In genomic region chr2:224426650-224427049, GRCh38 we compare ENCODE assay signal across 23 cellular contexts. TPM values are rescaled to one million over a fixed set of nuclear protein-coding genes. Genes with fewer than 3 reads are reported as not detected.
"Had no signal": no experiment of that assay in that cellular context is flagged by ENCODE, and none has a peak within 500 bp of the region (broad histone marks: within the 10 kb centered on the region; RNA-seq: fewer than 3 reads in every experiment).

No MANE protein-coding gene starts in this region.

- ATAC-seq: activated naive CD4-positive, alpha-beta T cell treated with anti-CD3 and anti-CD28 coated beads, Interleukin-2, amount 50 U/mL, for 72 hours; activated T-cell treated with anti-CD3 and anti-CD28 coated beads, Interleukin-2, amount 50 U/mL, for 72 hours; gastroesophageal sphincter; left colon; natural killer cell; right lobe of liver; stimulated activated naive CD8-positive, alpha-beta T cell treated with anti-CD3 and anti-CD28 coated beads, Interleukin-15, Interleukin-2, amounts not matched to agents 100 U/mL and 50 U/mL, for 24 hours had no signal

- H3K4me3 ChIP-seq: breast epithelium, gastroesophageal sphincter, neural progenitor cell, right lobe of liver, testis, transverse colon had no signal

- H3K36me3 ChIP-seq: breast epithelium, gastroesophageal sphincter, neural progenitor cell, right lobe of liver, transverse colon had no signal

- H3K9ac ChIP-seq: neural progenitor cell had no signal

- H3K4me2 ChIP-seq: neural progenitor cell had no signal

- DNase-seq: activated CD4-positive, alpha-beta T cell treated with anti-CD3 and anti-CD28 coated beads for 4 hours; activated CD4-positive, alpha-beta T cell treated with anti-CD3 and anti-CD28 coated beads, Interleukin-2, amount 50 U/mL, for 4 hours; activated naive CD4-positive, alpha-beta T cell; activated T-cell treated with anti-CD3 and anti-CD28 coated beads for 4 hours; activated T-cell treated with anti-CD3 and anti-CD28 coated beads, Interleukin-2, amount 50 U/mL, for 72 hours; central memory CD4-positive, alpha-beta T cell; head of caudate nucleus; hypothalamus; immature natural killer cell; kidney; left colon; natural killer cell; posterior cingulate gyrus; right lobe of liver; stimulated activated CD4-positive, alpha-beta T cell treated with anti-CD3 and anti-CD28 coated beads, Interleukin-2, amount 100 ng/mL, for 48 hours; stimulated activated naive CD8-positive, alpha-beta T cell treated with anti-CD3 and anti-CD28 coated beads, Interleukin-15, Interleukin-2, amounts not matched to agents 100 U/mL and 50 U/mL, for 24 hours; testis; transverse colon had no signal

- H3K27ac ChIP-seq: breast epithelium, gastroesophageal sphincter, neural progenitor cell, right lobe of liver, testis, transverse colon had no signal

- H3K27me3 ChIP-seq: breast epithelium, gastroesophageal sphincter, neural progenitor cell, right lobe of liver, testis, transverse colon had no signal

- H3K4me1 ChIP-seq: breast epithelium, gastroesophageal sphincter, neural progenitor cell, right lobe of liver, testis, transverse colon had no signal

RNA-seq across cellular contexts. Expression of gene FAM124B, which starts 24.7 kb away (rescaled TPM):
- total RNA-seq: fibroblast of lung had no signal
- polyA plus RNA-seq: fibroblast of lung had no signal
